ENCODE assay signal across 15 cellular contexts in the genomic region with DNA sequence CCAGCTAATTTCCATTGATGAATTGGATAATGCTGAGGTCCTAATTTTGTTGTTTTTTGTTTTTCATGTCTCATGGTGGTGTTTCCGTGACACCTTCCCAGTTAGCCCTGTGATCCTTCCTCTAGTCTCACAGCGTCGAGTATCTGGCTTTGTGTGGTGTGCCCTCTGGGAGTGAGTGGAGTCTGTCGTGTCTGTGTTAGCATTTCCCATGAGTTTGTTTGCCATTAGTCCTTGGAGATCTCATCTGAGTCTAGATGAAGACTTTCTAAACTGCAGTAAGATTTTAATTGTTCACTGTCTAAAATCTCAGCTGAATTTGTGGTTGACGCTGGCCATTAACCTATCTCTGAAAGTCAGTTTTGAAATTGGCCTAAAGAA.
A peak's percentile ranks its signal among the peaks of the same experiment; 100 is the strongest.
DNase-seq lines count a peak whose midpoint lies in the region; ATAC-seq and TF ChIP-seq lines count a peak whose summit lies in the region.
"Had no signal": no experiment of that assay in that cellular context is flagged by ENCODE, and none has a peak within 500 bp of the region (broad histone marks: within the 10 kb centered on the region; RNA-seq: fewer than 3 reads in every experiment).

No MANE protein-coding gene starts in this region.

- intact Hi-C loops in activated B cell treated with CpG ODN at 0.5 μM for 24 hours (cut with micrococcal nuclease): loop anchor here (10.0 kb wide), 1 partner anchor 467 kb away; a partner anchor contains a TSS

- no peak for DNase-seq in HFFc6
- DNase-seq in activated B cell treated with CpG ODN at 0.5 μM for 24 hours: no peak
- DNase-seq in mesendoderm: no peak
- DNase-seq in stimulated activated naive B cell treated with anti-CD40 and anti-IgM and Interleukin-4, amounts not matched to agents 10 μg/mL and 1 μg/mL and 100 μg/mL, for 72 hours: no peak
- DNase-seq in GM23338 (ENCODE audit: low spot score): no peak
- no peak for DNase-seq in SKM-1 treated with dmso at 0.1 percent for 144 hours (lab: John Stamatoyannopoulos, UW; ENCODE audit: unreplicated experiment)
- no peak for DNase-seq in SJCRH30
- DNase-seq: amygdala; Caco-2; foreskin melanocyte; left lung; NK-92 treated with Interleukin-12 subunit alpha and Interleukin-12 subunit beta, amount 100 ng/mL, for 24 hours; T-cell had no signal

- H3K27me3 ChIP-seq in mesendoderm (ENCODE audit: insufficient read depth, low read length, poor library complexity) (no peaks in the 10 kb centered on the region), GM23338 (ENCODE audit: insufficient read depth) (no peaks in the 10 kb centered on the region), SJCRH30 (no peaks in the 10 kb centered on the region)
- H3K27me3 ChIP-seq: left lung had no signal

- no peaks in the 10 kb centered on the region; the same call in 1 of the 2 replicates for H3K27me3 Mint-ChIP-seq in HFFc6 (ENCODE audit: insufficient read depth)
- no peaks in the 10 kb centered on the region for H3K27me3 Mint-ChIP-seq in activated B cell treated with CpG ODN at 0.5 μM for 24 hours
- no peaks in the 10 kb centered on the region for H3K27me3 Mint-ChIP-seq in stimulated activated naive B cell treated with anti-CD40 and anti-IgM and Interleukin-4, amounts not matched to agents 10 μg/mL and 1 μg/mL and 100 μg/mL, for 72 hours
- peaks cover 3% of the 10 kb centered on the region for H3K27me3 Mint-ChIP-seq in GM23338 (ENCODE audit: insufficient read depth, low read depth, poor library complexity)
- H3K27me3 Mint-ChIP-seq: T-cell had no signal

- no peak overlapping the region for H3K27ac ChIP-seq in mesendoderm (ENCODE audit: low read depth, low read length)
- H3K27ac ChIP-seq in GM23338 (ENCODE audit: low read depth): no peak overlapping the region
- no peak overlapping the region for H3K27ac ChIP-seq in SJCRH30
- H3K27ac ChIP-seq: left lung had no signal

- H2AK5ac ChIP-seq in mesendoderm (ENCODE audit: low read length): no peak overlapping the region

- H3K4me1 ChIP-seq in mesendoderm (ENCODE audit: control insufficient read depth, low read depth, low read length): peaks cover 3% of the 10 kb centered on the region
- peaks cover 29% of the 10 kb centered on the region for H3K4me1 ChIP-seq in GM23338 (ENCODE audit: insufficient read depth)
- peaks cover 30% of the 10 kb centered on the region for H3K4me1 ChIP-seq in SJCRH30
- H3K4me1 ChIP-seq: Caco-2 had no signal

- H2BK120ac ChIP-seq in mesendoderm (ENCODE audit: low read depth, low read length): no peak overlapping the region

- H3K4me3 Mint-ChIP-seq in HFFc6 (peak overlapping the region; percentile 74), activated B cell treated with CpG ODN at 0.5 μM for 24 hours (no peak overlapping the region), GM23338 (no peak overlapping the region)
- H3K4me3 Mint-ChIP-seq in stimulated activated naive B cell treated with anti-CD40 and anti-IgM and Interleukin-4, amounts not matched to agents 10 μg/mL and 1 μg/mL and 100 μg/mL, for 72 hours: no peak overlapping the region
- H3K4me3 Mint-ChIP-seq: T-cell had no signal

- no peak overlapping the region for H4K5ac ChIP-seq in mesendoderm (ENCODE audit: low read length)

- no peak overlapping the region for H3K9ac ChIP-seq in mesendoderm (ENCODE audit: low read length)

- no peaks in the 10 kb centered on the region for H3K79me2 ChIP-seq in mesendoderm (ENCODE audit: control insufficient read depth, insufficient read depth, low read length)
- no peaks in the 10 kb centered on the region for H3K79me2 ChIP-seq in GM23338 (replicated peaks; ENCODE audit: insufficient read depth)

- H3F3A ChIP-seq in GM23338 (replicated peaks; ENCODE audit: low read depth): no peaks in the 10 kb centered on the region

- POLR2A ChIA-PET in activated B cell treated with CpG ODN at 0.5 μM for 24 hours (lab: Charles Lee): no interaction called here

- no peaks in the 10 kb centered on the region for H3K79me1 ChIP-seq in mesendoderm (ENCODE audit: low read length)

- H3K23ac ChIP-seq in mesendoderm (ENCODE audit: low read length): no peak overlapping the region

- H3K9me3 Mint-ChIP-seq in HFFc6 (no peaks in the 10 kb centered on the region), activated B cell treated with CpG ODN at 0.5 μM for 24 hours (no peaks in the 10 kb centered on the region), GM23338 (no peaks in the 10 kb centered on the region)
- no peaks in the 10 kb centered on the region for H3K9me3 Mint-ChIP-seq in stimulated activated naive B cell treated with anti-CD40 and anti-IgM and Interleukin-4, amounts not matched to agents 10 μg/mL and 1 μg/mL and 100 μg/mL, for 72 hours
- H3K9me3 Mint-ChIP-seq: T-cell had no signal

- H3K18ac ChIP-seq in mesendoderm (ENCODE audit: low read length): no peak overlapping the region

- no peak overlapping the region for H2BK5ac ChIP-seq in mesendoderm (ENCODE audit: low read length)

- H4K20me1 ChIP-seq in GM23338 (replicated peaks; ENCODE audit: insufficient read depth): no peaks in the 10 kb centered on the region

- no peak overlapping the region for H3K4me3 ChIP-seq in mesendoderm (ENCODE audit: low read length)
- H3K4me3 ChIP-seq in GM23338: no peak overlapping the region
- no peak overlapping the region for H3K4me3 ChIP-seq in SJCRH30
- H3K4me3 ChIP-seq: left lung had no signal

- peak overlapping the region; percentile 90 for H3K27ac Mint-ChIP-seq in HFFc6
- H3K27ac Mint-ChIP-seq in activated B cell treated with CpG ODN at 0.5 μM for 24 hours: peak overlapping the region; percentile 13
- H3K27ac Mint-ChIP-seq in stimulated activated naive B cell treated with anti-CD40 and anti-IgM and Interleukin-4, amounts not matched to agents 10 μg/mL and 1 μg/mL and 100 μg/mL, for 72 hours: peak overlapping the region; percentile 15
- no peak overlapping the region for H3K27ac Mint-ChIP-seq in GM23338
- H3K27ac Mint-ChIP-seq: progenitor cell of endocrine pancreas, T-cell had no signal

- H3K4me2 ChIP-seq in mesendoderm (ENCODE audit: low read length): no peak overlapping the region
- H3K4me2 ChIP-seq in GM23338: no peak overlapping the region

- H3K36me3 Mint-ChIP-seq in HFFc6 (ENCODE audit: low read depth) (no peaks in the 10 kb centered on the region), activated B cell treated with CpG ODN at 0.5 μM for 24 hours (ENCODE audit: low read depth) (peaks cover 90% of the 10 kb centered on the region), GM23338 (ENCODE audit: low read depth) (no peaks in the 10 kb centered on the region)
- H3K36me3 Mint-ChIP-seq in stimulated activated naive B cell treated with anti-CD40 and anti-IgM and Interleukin-4, amounts not matched to agents 10 μg/mL and 1 μg/mL and 100 μg/mL, for 72 hours: peaks cover 24 to 61% of the 10 kb centered on the region in 2 donors

- no peak for TF ChIP-seq CTCF in HFFc6 (IDR thresholded peaks at IDR 0.05)
- TF ChIP-seq CTCF in activated B cell treated with CpG ODN at 0.5 μM for 24 hours (IDR thresholded peaks at IDR 0.05): no peak
- no peak for TF ChIP-seq CTCF in GM23338 (conservative IDR thresholded peaks at IDR 0.05; ENCODE audit: low read depth in 2 of 2)

- peak overlapping the region; percentile 17 for H3K56ac ChIP-seq in mesendoderm (ENCODE audit: low read length)

- no peak overlapping the region for H2BK15ac ChIP-seq in mesendoderm (replicated peaks; ENCODE audit: low read depth)

- CTCF ChIA-PET in activated B cell treated with CpG ODN at 0.5 μM for 24 hours (lab: Charles Lee): interaction anchor here (2.9 kb wide), 1 partner anchor 262 kb away, joined by 7 read pairs; a partner anchor contains a TSS

- H3K36me3 ChIP-seq in mesendoderm (ENCODE audit: control insufficient read depth, insufficient read depth, low read length) (no peaks in the 10 kb centered on the region), GM23338 (ENCODE audit: insufficient read depth) (no peaks in the 10 kb centered on the region), SJCRH30 (no peaks in the 10 kb centered on the region)

- H3K4ac ChIP-seq in mesendoderm (ENCODE audit: low read depth, low read length): no peak overlapping the region

- ATAC-seq in activated B cell treated with CpG ODN at 0.5 μM for 24 hours (ENCODE audit: low read depth): no peak
- no peak for ATAC-seq in stimulated activated naive B cell treated with anti-CD40 and anti-IgM and Interleukin-4, amounts not matched to agents 10 μg/mL and 1 μg/mL and 100 μg/mL, for 72 hours (replicated peaks)
- ATAC-seq in GM23338: no peak
- no peak for ATAC-seq in HG03097 (IDR thresholded peaks at IDR 0.05; ENCODE audit: low FRiP score, unreplicated experiment)
- ATAC-seq: left lung, T-cell had no signal

- H3K4me1 Mint-ChIP-seq in HFFc6 (ENCODE audit: low read depth) (peaks cover 72% of the 10 kb centered on the region), activated B cell treated with CpG ODN at 0.5 μM for 24 hours (no peaks in the 10 kb centered on the region), GM23338 (peaks cover 38% of the 10 kb centered on the region)
- peaks cover 8 to 23% of the 10 kb centered on the region in 2 donors for H3K4me1 Mint-ChIP-seq in stimulated activated naive B cell treated with anti-CD40 and anti-IgM and Interleukin-4, amounts not matched to agents 10 μg/mL and 1 μg/mL and 100 μg/mL, for 72 hours

- H3K9me2 ChIP-seq in GM23338 (ENCODE audit: insufficient read depth): no peaks in the 10 kb centered on the region

- H2AFZ ChIP-seq in GM23338: no peak overlapping the region

- WGBS in mesendoderm (ENCODE audit: extremely low coverage, insufficient coverage, low lambda C conversion rate): no CpG with 5 or more reads among the region's 5 CpGs

- no peak overlapping the region for H4K8ac ChIP-seq in mesendoderm (ENCODE audit: low read depth, low read length)

- no peaks in the 10 kb centered on the region for H3K9me3 ChIP-seq in SJCRH30 (replicated peaks)
- H3K9me3 ChIP-seq: Caco-2, left lung had no signal
